Comparison of ENCODE assay signal across 20 cellular contexts in the genomic region with DNA sequence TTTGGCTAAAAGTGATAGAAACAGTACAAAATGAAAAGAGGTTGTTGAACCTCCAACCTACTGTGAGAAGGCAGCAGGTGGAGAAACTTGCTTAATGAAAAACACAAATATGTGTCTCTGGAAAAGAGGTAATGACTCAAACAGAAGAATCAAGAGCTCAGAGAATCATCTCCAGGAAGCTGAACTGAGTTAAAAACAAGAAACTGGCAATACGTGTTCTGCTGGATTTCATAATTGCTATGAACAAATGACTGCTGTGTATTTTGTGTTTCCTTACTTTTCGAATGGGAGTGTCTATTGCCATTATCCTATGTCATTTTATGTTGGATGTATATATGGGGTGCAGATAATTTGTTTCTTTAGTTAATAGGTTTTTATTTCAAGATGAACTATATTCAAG.
DNase-seq lines count a peak whose midpoint lies in the region; ATAC-seq and TF ChIP-seq lines count a peak whose summit lies in the region.
"Had no signal": no experiment of that assay in that cellular context is flagged by ENCODE, and none has a peak within 500 bp of the region (broad histone marks: within the 10 kb centered on the region; RNA-seq: fewer than 3 reads in every experiment).

No MANE protein-coding gene starts in this region.

- H3K27ac Mint-ChIP-seq in MCF 10A (ENCODE audit: low read depth, unreplicated experiment), result no peak overlapping the region
- H3K27ac Mint-ChIP-seq: CD14-positive monocyte; CD4-positive, alpha-beta memory T cell; IgD-negative memory B cell had no signal

- no peaks in the 10 kb centered on the region for H3K79me2 ChIP-seq in mammary epithelial cell (ENCODE audit: insufficient read depth, low read length)
- H3K79me2 ChIP-seq in PC-3 (ENCODE audit: low read length), result no peaks in the 10 kb centered on the region

- H3K4me1 ChIP-seq in mammary epithelial cell (ENCODE audit: insufficient read depth, low read length) (no peaks in the 10 kb centered on the region), PC-3 (ENCODE audit: insufficient read depth, low read length) (no peaks in the 10 kb centered on the region)
- H3K4me1 ChIP-seq: A549 had no signal

- H3K9me3 Mint-ChIP-seq in MCF 10A (ENCODE audit: unreplicated experiment), result peaks cover 12% of the 10 kb centered on the region

- H3F3A ChIP-seq in PC-3 (ENCODE audit: low read length, unreplicated experiment), result no peaks in the 10 kb centered on the region

- H3K9me2 ChIP-seq in PC-3 (replicated peaks; ENCODE audit: low read length), result no peaks in the 10 kb centered on the region

- in situ Hi-C loops in mammary epithelial cell (cut with MboI; ENCODE audit: low sequenced_read_pairs in 2 of 2), result no loop called here

- TF ChIP-seq CTCF in mammary epithelial cell (conservative IDR thresholded peaks at IDR 0.05 in 1 of 2, IDR thresholded peaks at IDR 0.05 in 1 of 2; ENCODE audit: extremely low read depth in 1 of 2, insufficient read depth in 1 of 2, low read depth in 1 of 2, low read length in 2 of 2), result no peak
- no peak for TF ChIP-seq CTCF in MCF 10A (IDR thresholded peaks at IDR 0.05; ENCODE audit: unreplicated experiment)
- TF ChIP-seq CTCF in PC-3 (conservative IDR thresholded peaks at IDR 0.05; ENCODE audit: low read depth, low read length), result no peak

- peaks cover 11% of the 10 kb centered on the region for H3K4me1 Mint-ChIP-seq in MCF 10A (ENCODE audit: insufficient read depth, unreplicated experiment)
- H3K4me1 Mint-ChIP-seq: CD14-positive monocyte; CD4-positive, alpha-beta memory T cell; IgD-negative memory B cell had no signal

- BruUV-seq in mammary epithelial cell (replicated peaks; lab: Mats Ljungman, UMichigan), result no TSS peak
- BruUV-seq in MCF 10A (replicated peaks; lab: Mats Ljungman, UMichigan), result no TSS peak
- BruUV-seq in PC-3 (replicated peaks; lab: Mats Ljungman, UMichigan), result no TSS peak

- H3K27me3 Mint-ChIP-seq in MCF 10A (ENCODE audit: insufficient read depth, unreplicated experiment), result peaks cover 22% of the 10 kb centered on the region
- H3K27me3 Mint-ChIP-seq: CD4-positive, alpha-beta memory T cell had no signal

- POLR2A ChIA-PET in MCF 10A (lab: Yijun Ruan, JAX) (interaction anchor here (0.8 kb wide), 1 partner anchor 12 kb away, joined by 3 read pairs; no protein-coding TSS in a partner anchor), PC-3 (lab: Charles Lee; ENCODE audit: unreplicated experiment) (no interaction called here)

- H3K27me3 ChIP-seq in mammary epithelial cell (ENCODE audit: insufficient read depth, low read length) (no peaks in the 10 kb centered on the region), PC-3 (ENCODE audit: low read length) (no peaks in the 10 kb centered on the region)

- H3K4me3 ChIP-seq in mammary epithelial cell (replicated peaks in 1 of 3; ENCODE audit: insufficient read depth in 1 of 3, low read depth in 2 of 3, low read length in 3 of 3), result no peak overlapping the region
- H3K4me3 ChIP-seq in PC-3 (ENCODE audit: low read length), result no peak overlapping the region
- H3K4me3 ChIP-seq: A549, GM12878, GM23248 had no signal

- CTCF ChIA-PET in mammary epithelial cell (lab: Charles Lee; ENCODE audit: low non-redundant PET) (no interaction called here), MCF 10A (lab: Yijun Ruan, JAX) (interaction anchor here (0.7 to 1.1 kb wide), 2 partner anchors 176 to 190 kb away, joined by 3 to 4 read pairs; no protein-coding TSS in a partner anchor), PC-3 (lab: Charles Lee) (no interaction called here)

- H2AFZ ChIP-seq in mammary epithelial cell (ENCODE audit: low read depth, low read length), result no peak overlapping the region
- no peak overlapping the region for H2AFZ ChIP-seq in PC-3 (ENCODE audit: low read length)
- H2AFZ ChIP-seq: GM23248 had no signal

- no peaks in the 10 kb centered on the region for H4K20me1 ChIP-seq in mammary epithelial cell (ENCODE audit: insufficient read depth, low read length)
- no peaks in the 10 kb centered on the region for H4K20me1 ChIP-seq in PC-3 (ENCODE audit: low read length)

- 83% methylated on average over 2 of the region's 2 CpGs for WGBS in mammary epithelial cell (ENCODE audit: low coverage, missing lambda C conversion rate)

- H3K4me2 ChIP-seq in mammary epithelial cell (ENCODE audit: insufficient read depth, low read depth, low read length), result no peak overlapping the region
- no peak overlapping the region for H3K4me2 ChIP-seq in PC-3 (ENCODE audit: low read length)
- H3K4me2 ChIP-seq: A549 had no signal

- DNase-seq in mammary epithelial cell (peak; percentile 10), MCF 10A (ENCODE audit: unreplicated experiment) (no peak), PC-3 (peak; percentile 69), C1 segment of cervical spinal cord (lab: John Stamatoyannopoulos, UW) (no peak), NCI-H1092 treated with DMSO at 0.1 percent for 48 hours (lab: John Stamatoyannopoulos, UW) (no peak)
- DNase-seq: AML-193; CD4-positive, alpha-beta memory T cell; DMS153; DND-41; EL; GM23248; HCEC 1CT had no signal

- peaks cover 3% of the 10 kb centered on the region for H3K9me3 ChIP-seq in mammary epithelial cell (replicated peaks; ENCODE audit: insufficient read depth, low read length)
- H3K9me3 ChIP-seq in PC-3 (ENCODE audit: low read length), result no peaks in the 10 kb centered on the region

- H3K36me3 Mint-ChIP-seq in MCF 10A (ENCODE audit: insufficient read depth, unreplicated experiment), result no peaks in the 10 kb centered on the region
- H3K36me3 Mint-ChIP-seq: CD14-positive monocyte; CD4-positive, alpha-beta memory T cell; IgD-negative memory B cell had no signal

- intact Hi-C loops in mammary epithelial cell (cut with micrococcal nuclease), result no loop called here
- intact Hi-C loops in MCF 10A (cut with micrococcal nuclease), result no loop called here
- intact Hi-C loops in PC-3 (cut with micrococcal nuclease), result no loop called here

- H3K36me3 ChIP-seq in mammary epithelial cell (ENCODE audit: insufficient read depth, low read length), result no peaks in the 10 kb centered on the region
- H3K36me3 ChIP-seq in PC-3 (ENCODE audit: low read depth, low read length), result no peaks in the 10 kb centered on the region

- dilution Hi-C loops in mammary epithelial cell (cut with HindIII; ENCODE audit: low sequenced_read_pairs), result no loop called here

- H3K27ac ChIP-seq in mammary epithelial cell (ENCODE audit: insufficient read depth, low read depth, low read length) (no peak overlapping the region), PC-3 (ENCODE audit: low read length) (no peak overlapping the region)
- H3K27ac ChIP-seq: 22Rv1, A549, GM23248 had no signal

- no peak; the same call in 1 of the 2 replicates for ATAC-seq in PC-3
- peak; percentile 89 for ATAC-seq in esophagus mucosa
- ATAC-seq in HG02678 (IDR thresholded peaks at IDR 0.05; ENCODE audit: unreplicated experiment), result no peak
- ATAC-seq: A549, GM12878, HepG2 had no signal

- H3K9ac ChIP-seq in mammary epithelial cell (ENCODE audit: insufficient read depth, low read length) (no peak overlapping the region), PC-3 (ENCODE audit: low read length) (no peak overlapping the region)
- H3K9ac ChIP-seq: GM23248 had no signal

- no peak overlapping the region for H3K4me3 Mint-ChIP-seq in MCF 10A (ENCODE audit: unreplicated experiment)
- H3K4me3 Mint-ChIP-seq: CD14-positive monocyte; CD4-positive, alpha-beta memory T cell; IgD-negative memory B cell had no signal

Comparison
In these comparisons a context has a peak if more than half of its experiments do, and no peak if none do; other contexts are left out.
1. DNase-seq: peak in mammary epithelial cell (single experiment) and PC-3 (single experiment); none in MCF 10A (single experiment), C1 segment of cervical spinal cord (0 of 14) and NCI-H1092 treated with DMSO at 0.1 percent for 48 hours (single experiment).